8 cellular contexts compared by ENCODE assay signal in the genomic region with DNA sequence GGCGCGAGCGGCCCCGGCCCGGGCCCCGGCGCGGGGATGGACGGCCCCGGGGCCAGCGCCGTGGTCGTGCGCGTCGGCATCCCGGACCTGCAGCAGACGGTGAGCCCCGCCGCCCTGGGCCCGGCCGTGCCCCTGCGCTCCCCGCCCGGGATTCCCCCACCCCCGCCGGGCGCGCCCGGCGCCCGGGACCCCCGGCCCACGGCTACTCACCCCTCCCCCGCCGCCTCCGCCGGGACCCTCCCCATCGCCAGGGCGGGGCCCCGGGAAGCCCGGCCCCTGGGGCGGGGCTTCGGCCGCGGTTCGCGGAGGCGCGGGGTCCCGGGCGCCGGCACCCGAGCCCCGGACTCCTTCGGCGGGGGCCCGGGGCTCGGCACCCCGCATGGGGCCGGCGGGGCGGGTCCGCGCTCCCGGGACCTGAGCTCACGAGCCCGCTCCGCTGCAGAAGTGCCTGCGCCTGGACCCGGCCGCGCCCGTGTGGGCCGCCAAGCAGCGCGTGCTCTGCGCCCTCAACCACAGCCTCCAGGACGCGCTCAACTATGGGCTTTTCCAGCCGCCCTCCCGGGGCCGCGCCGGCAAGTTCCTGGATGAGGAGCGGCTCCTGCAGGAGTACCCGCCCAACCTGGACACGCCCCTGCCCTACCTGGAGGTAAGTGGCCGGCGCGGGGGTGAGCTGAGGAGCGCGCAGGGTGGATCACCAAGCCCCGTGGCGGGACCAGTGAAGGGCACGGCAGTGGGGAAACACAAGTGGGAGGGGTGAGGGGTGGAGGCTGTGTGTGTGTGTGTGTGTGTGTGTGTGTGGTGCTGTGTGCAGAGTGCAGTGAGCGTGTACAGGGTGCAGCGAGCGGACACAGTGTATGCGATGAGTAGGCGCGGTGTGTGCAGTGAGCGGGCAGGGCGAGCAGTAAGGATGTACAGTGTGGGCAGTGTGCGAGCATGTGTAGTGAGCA. TPM values are rescaled to one million over a fixed set of nuclear protein-coding genes. Genes with fewer than 3 reads are reported as not detected.
A peak's percentile ranks its signal among the peaks of the same experiment; 100 is the strongest.
DNase-seq lines count a peak whose midpoint lies in the region; ATAC-seq and TF ChIP-seq lines count a peak whose summit lies in the region.

No MANE protein-coding gene starts in this region.

- no peaks in the 10 kb centered on the region for H3K36me3 Mint-ChIP-seq in activated naive CD8-positive, alpha-beta T cell treated with anti-CD3 and anti-CD28 coated beads, Interleukin-2, amount 50 U/mL, for 24 hours (ENCODE audit: low read depth)
- H3K36me3 Mint-ChIP-seq in HFFc6 (ENCODE audit: low read depth), result no peaks in the 10 kb centered on the region

- H3K4me2 ChIP-seq in smooth muscle cell, result peak overlapping the region; percentile 94

- no peaks in the 10 kb centered on the region for H3F3A ChIP-seq in smooth muscle cell (ENCODE audit: low read depth)

- H4K20me1 ChIP-seq in smooth muscle cell (ENCODE audit: low read depth), result no peaks in the 10 kb centered on the region

- H3K4me3 Mint-ChIP-seq in activated naive CD8-positive, alpha-beta T cell treated with anti-CD3 and anti-CD28 coated beads, Interleukin-2, amount 50 U/mL, for 24 hours, result peak overlapping the region; percentile 49
- no peak overlapping the region for H3K4me3 Mint-ChIP-seq in HFFc6

- no peak for ATAC-seq in activated naive CD8-positive, alpha-beta T cell treated with anti-CD3 and anti-CD28 coated beads, Interleukin-2, amount 50 U/mL, for 24 hours

- peaks cover 35% of the 10 kb centered on the region for H3K27me3 Mint-ChIP-seq in activated naive CD8-positive, alpha-beta T cell treated with anti-CD3 and anti-CD28 coated beads, Interleukin-2, amount 50 U/mL, for 24 hours
- H3K27me3 Mint-ChIP-seq in HFFc6 (ENCODE audit: insufficient read depth), result peaks cover 37% of the 10 kb centered on the region

- no peak for TF ChIP-seq CTCF in smooth muscle cell (IDR thresholded peaks at IDR 0.05; ENCODE audit: borderline replicate concordance, insufficient read depth, poor library complexity, severe bottlenecking)
- TF ChIP-seq CTCF in HFFc6 (IDR thresholded peaks at IDR 0.05), result no peak

- H3K4me1 Mint-ChIP-seq in activated naive CD8-positive, alpha-beta T cell treated with anti-CD3 and anti-CD28 coated beads, Interleukin-2, amount 50 U/mL, for 24 hours, result peaks cover 6% of the 10 kb centered on the region
- no peaks in the 10 kb centered on the region for H3K4me1 Mint-ChIP-seq in HFFc6 (ENCODE audit: low read depth)

- H3K79me2 ChIP-seq in smooth muscle cell (ENCODE audit: low read depth), result no peaks in the 10 kb centered on the region

- DNase-seq in DMS79 (lab: John Stamatoyannopoulos, UW), result peak; percentile 23
- DNase-seq in NCI-H1105 treated with DMSO at 0.1 percent for 48 hours (lab: John Stamatoyannopoulos, UW), result peak; percentile 52
- DNase-seq in activated naive CD8-positive, alpha-beta T cell treated with anti-CD3 and anti-CD28 coated beads, Interleukin-2, amount 50 U/mL, for 24 hours, result no peak
- peak; percentile 95 for DNase-seq in iPS-NIHi11 (ENCODE audit: low spot score)
- DNase-seq in smooth muscle cell (lab: John Stamatoyannopoulos, UW; ENCODE audit: unreplicated experiment), result no peak
- no peak for DNase-seq in activated gamma-delta T cell treated with Interleukin-2 at 50 U/mL for 16 hours
- DNase-seq in HFFc6, result no peak
- DNase-seq in SJCRH30, result no peak

- no peaks in the 10 kb centered on the region for H3K9me3 Mint-ChIP-seq in activated naive CD8-positive, alpha-beta T cell treated with anti-CD3 and anti-CD28 coated beads, Interleukin-2, amount 50 U/mL, for 24 hours
- peaks cover 8% of the 10 kb centered on the region; the same call in 1 of the 2 replicates for H3K9me3 Mint-ChIP-seq in HFFc6

- H3K27ac ChIP-seq in smooth muscle cell (ENCODE audit: low read depth), result no peak overlapping the region
- no peak overlapping the region for H3K27ac ChIP-seq in SJCRH30

- H3K36me3 ChIP-seq in smooth muscle cell (ENCODE audit: low read depth), result no peaks in the 10 kb centered on the region
- no peaks in the 10 kb centered on the region for H3K36me3 ChIP-seq in SJCRH30

- H3K4me1 ChIP-seq in smooth muscle cell (ENCODE audit: low read depth) (peaks cover 7% of the 10 kb centered on the region), SJCRH30 (no peaks in the 10 kb centered on the region)

- H3K4me3 ChIP-seq in smooth muscle cell (peak overlapping the region; percentile 53), SJCRH30 (no peak overlapping the region)

- peak overlapping the region; percentile 74 for H2AFZ ChIP-seq in smooth muscle cell (ENCODE audit: low read depth)

- H3K27me3 ChIP-seq in smooth muscle cell (ENCODE audit: low read depth) (no peaks in the 10 kb centered on the region), SJCRH30 (no peaks in the 10 kb centered on the region)

- no peak overlapping the region for H3K27ac Mint-ChIP-seq in activated naive CD8-positive, alpha-beta T cell treated with anti-CD3 and anti-CD28 coated beads, Interleukin-2, amount 50 U/mL, for 24 hours
- H3K27ac Mint-ChIP-seq in HFFc6, result no peak overlapping the region

- 13% methylated on average over 33 of the region's 105 CpGs for WGBS in smooth muscle cell (ENCODE audit: low lambda C conversion rate)

- H3K9me3 ChIP-seq in smooth muscle cell (replicated peaks; ENCODE audit: low read depth) (no peaks in the 10 kb centered on the region), SJCRH30 (replicated peaks) (no peaks in the 10 kb centered on the region)

- H3K9ac ChIP-seq in smooth muscle cell (ENCODE audit: low read depth), result no peak overlapping the region

RNA-seq across cellular contexts. Expression of gene SHANK3, which starts 2.3 kb away (rescaled TPM):
- total RNA-seq in smooth muscle cell, result 1.3 and 2.0 TPM in 2 replicates
- polyA plus RNA-seq in smooth muscle cell, result 1.6 and 1.9 TPM in 2 replicates
- under 1 TPM; 0.65 to 0.97 (median 0.68) TPM for total RNA-seq in HFFc6 (2021; fragmentation: NEBNext Ultra II Directional; extraction: Animal tissue kit (Norgen Biotek cat#: 25700))
- 0.08 and 0.12 TPM in 2 replicates for total RNA-seq in SJCRH30 (2014; rRNA removed; shearing (Covaris generic))

RNA-seq across cellular contexts. Expression of gene ARSA, which starts 46.9 kb away (rescaled TPM):
- total RNA-seq in smooth muscle cell, result 16.6 and 19.9 TPM in 2 replicates
- 16.6 and 17.7 TPM in 2 replicates for polyA plus RNA-seq in smooth muscle cell
- 10 to 100 TPM; 28.0 to 35.4 (median 30.6) TPM for total RNA-seq in HFFc6 (2021; fragmentation: NEBNext Ultra II Directional; extraction: Animal tissue kit (Norgen Biotek cat#: 25700))
- total RNA-seq in SJCRH30 (2014; rRNA removed; shearing (Covaris generic)), result 1.8 TPM in 2 replicates

Comparison
In these comparisons a context has a peak if more than half of its experiments do, and no peak if none do; other contexts are left out.
1. DNase-seq: peak in DMS79 (single experiment), NCI-H1105 treated with DMSO at 0.1 percent for 48 hours (single experiment) and iPS-NIHi11 (single experiment); none in activated naive CD8-positive, alpha-beta T cell treated with anti-CD3 and anti-CD28 coated beads, Interleukin-2, amount 50 U/mL, for 24 hours (single experiment), smooth muscle cell (single experiment), activated gamma-delta T cell treated with Interleukin-2 at 50 U/mL for 16 hours (single experiment), HFFc6 (single experiment) and SJCRH30 (0 of 2).